Comparison of ENCODE assay signal across 28 cellular contexts in the genomic region with DNA sequence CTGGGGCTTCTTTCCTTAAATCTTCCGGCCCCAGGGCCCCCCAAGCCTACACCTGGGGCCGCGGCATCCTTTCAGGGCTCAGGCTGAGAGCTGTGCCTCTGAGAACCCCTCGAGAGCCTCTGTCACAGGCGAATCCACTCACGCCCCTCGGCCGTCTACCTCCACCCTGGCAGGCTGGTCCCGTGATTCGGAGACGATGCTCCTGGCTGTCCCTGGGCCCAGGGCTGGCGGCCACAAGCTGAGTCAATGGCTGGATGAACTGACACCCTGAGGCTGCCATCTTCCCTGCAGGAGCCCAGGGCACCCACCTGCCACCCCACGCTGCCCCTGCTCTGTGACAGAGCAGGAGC.
"Had no signal": no experiment of that assay in that cellular context is flagged by ENCODE, and none has a peak within 500 bp of the region (broad histone marks: within the 10 kb centered on the region; RNA-seq: fewer than 3 reads in every experiment).

No MANE protein-coding gene starts in this region.

- H3K9me3 ChIP-seq: body of pancreas, esophagus squamous epithelium, right lobe of liver, SK-N-SH, stomach, thyroid gland had no signal

- H3K4me2 ChIP-seq: SK-N-SH had no signal

- H3K27me3 Mint-ChIP-seq: activated naive CD8-positive, alpha-beta T cell; effector memory CD8-positive, alpha-beta T cell; naive B cell had no signal

- ATAC-seq: activated CD4-positive, CD25-positive, alpha-beta regulatory T cell treated with anti-CD3 and anti-CD28 coated beads, Interleukin-2, amount 50 U/mL, for 24 hours; body of pancreas; effector memory CD8-positive, alpha-beta T cell; left colon; right lobe of liver had no signal

- H3K4me3 Mint-ChIP-seq: effector memory CD8-positive, alpha-beta T cell; T-helper 1 cell treated with Interleukin-12 subunit alpha and Interleukin-12 subunit beta and Interleukin-4 antibody, amounts not matched to agents 30 μg/mL and 1 μg/mL, for 36 hours had no signal

- H3K27ac Mint-ChIP-seq: activated naive CD8-positive, alpha-beta T cell; naive B cell; T-helper 1 cell treated with Interleukin-12 subunit alpha and Interleukin-12 subunit beta and Interleukin-4 antibody, amounts not matched to agents 30 μg/mL and 1 μg/mL, for 36 hours had no signal

- H3K27ac ChIP-seq: body of pancreas, esophagus squamous epithelium, right lobe of liver, skin epidermis, stomach, thyroid gland, WERI-Rb-1 had no signal

- H3K4me3 ChIP-seq: body of pancreas, esophagus squamous epithelium, right lobe of liver, skin epidermis, stomach, thyroid gland had no signal

- H3K9me3 Mint-ChIP-seq: effector memory CD8-positive, alpha-beta T cell; naive B cell; T-helper 1 cell treated with Interleukin-12 subunit alpha and Interleukin-12 subunit beta and Interleukin-4 antibody, amounts not matched to agents 30 μg/mL and 1 μg/mL, for 36 hours had no signal

- H3K27me3 ChIP-seq: body of pancreas, esophagus squamous epithelium, right lobe of liver, stomach, thyroid gland had no signal

- DNase-seq: activated CD4-positive, alpha-beta T cell treated with anti-CD3 and anti-CD28 coated beads for 48 hours; activated CD4-positive, alpha-beta T cell treated with anti-CD3 and anti-CD28 coated beads, Interleukin-2, amount 50 U/mL, for 48 hours; activated CD8-positive, alpha-beta memory T cell treated with anti-CD3 and anti-CD28 coated beads for 24 hours; activated CD8-positive, alpha-beta memory T cell treated with anti-CD3 and anti-CD28 coated beads, Interleukin-2, amount 50 U/mL, for 4 hours; activated T-cell treated with anti-CD3 and anti-CD28 coated beads, Interleukin-2, amount 50 U/mL, for 1 hour; anterior cingulate cortex; body of pancreas; cortex of kidney; effector memory CD8-positive, alpha-beta T cell; esophagus squamous epithelium; foreskin melanocyte; islet precursor cell; left colon; mammary epithelial cell; naive B cell; right lobe of liver; SK-N-SH; stimulated activated CD4-positive, alpha-beta T cell treated with anti-CD3 and anti-CD28 coated beads, Interleukin-12 subunit alpha, Interleukin-12 subunit beta, amount 100 ng/mL, for 4 hours; stimulated activated CD4-positive, alpha-beta T cell treated with anti-CD3 and anti-CD28 coated beads, Interleukin-4, amount 100 ng/mL, for 1 hour; stomach; SW 1271; T1000; thyroid gland; WERI-Rb-1 had no signal

- H3K9ac ChIP-seq: SK-N-SH had no signal
